In the genomic region with DNA sequence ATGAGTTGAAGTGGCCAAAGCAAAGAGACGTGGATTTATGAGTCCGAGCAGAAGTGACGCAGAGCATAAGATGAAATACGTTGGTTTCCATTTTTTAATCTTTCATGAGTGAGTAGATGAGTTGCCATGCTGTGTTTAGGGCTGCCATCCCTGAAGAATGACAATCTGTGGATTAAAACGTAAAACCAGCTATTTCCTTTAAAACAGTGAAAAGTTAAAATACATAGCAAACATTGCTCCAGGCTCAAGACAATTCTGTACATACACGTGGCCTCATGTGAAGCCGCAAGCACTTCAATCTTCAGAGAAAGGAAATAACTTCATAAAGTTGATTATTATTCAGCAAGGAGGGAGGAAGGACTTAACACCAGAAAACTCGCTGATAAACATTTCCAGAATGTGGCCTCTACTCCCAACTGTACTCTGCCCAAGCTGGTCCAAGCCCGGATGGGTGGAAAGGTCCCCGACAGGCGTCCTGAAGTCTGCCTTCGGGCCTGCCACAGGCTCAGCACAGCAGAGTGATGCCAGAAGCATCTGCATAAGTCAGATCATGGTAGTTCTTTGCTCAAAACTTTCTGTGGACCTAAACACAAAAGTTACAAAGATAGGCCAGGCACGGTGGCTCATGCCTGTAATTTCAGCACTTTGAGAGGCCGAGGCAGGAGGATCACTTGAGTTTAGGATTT, we compare ENCODE assay signal across 1 cellular context.
A peak's percentile ranks its signal among the peaks of the same experiment; 100 is the strongest.
TF ChIP-seq lines count a peak whose summit lies in the region.

No MANE protein-coding gene starts in this region.

TF ChIP-seq in K562, 482 proteins besides CTCF, POLR2A, EP300 and RAD21:
- TF ChIP-seq PKNOX1 (IDR thresholded peaks at IDR 0.05) (0 out of 2 replicates have a peak, but pooled peaks have one; percentile 0), FOXA1 (IDR thresholded peaks at IDR 0.05; ENCODE audit: borderline replicate concordance) (no peak), LCOR (CRISPR knock-in tag; IDR thresholded peaks at IDR 0.05) (no peak), MCM5 (IDR thresholded peaks at IDR 0.05; ENCODE audit: low read depth) (no peak), FOXK1 (CRISPR knock-in tag; IDR thresholded peaks at IDR 0.05; ENCODE audit: borderline replicate concordance) (no peak)
- TF ChIP-seq, protein P1, sequence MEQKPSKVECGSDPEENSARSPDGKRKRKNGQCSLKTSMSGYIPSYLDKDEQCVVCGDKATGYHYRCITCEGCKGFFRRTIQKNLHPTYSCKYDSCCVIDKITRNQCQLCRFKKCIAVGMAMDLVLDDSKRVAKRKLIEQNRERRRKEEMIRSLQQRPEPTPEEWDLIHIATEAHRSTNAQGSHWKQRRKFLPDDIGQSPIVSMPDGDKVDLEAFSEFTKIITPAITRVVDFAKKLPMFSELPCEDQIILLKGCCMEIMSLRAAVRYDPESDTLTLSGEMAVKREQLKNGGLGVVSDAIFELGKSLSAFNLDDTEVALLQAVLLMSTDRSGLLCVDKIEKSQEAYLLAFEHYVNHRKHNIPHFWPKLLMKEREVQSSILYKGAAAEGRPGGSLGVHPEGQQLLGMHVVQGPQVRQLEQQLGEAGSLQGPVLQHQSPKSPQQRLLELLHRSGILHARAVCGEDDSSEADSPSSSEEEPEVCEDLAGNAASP (IDR thresholded peaks at IDR 0.05), result no peak
- TF ChIP-seq, protein P2, sequence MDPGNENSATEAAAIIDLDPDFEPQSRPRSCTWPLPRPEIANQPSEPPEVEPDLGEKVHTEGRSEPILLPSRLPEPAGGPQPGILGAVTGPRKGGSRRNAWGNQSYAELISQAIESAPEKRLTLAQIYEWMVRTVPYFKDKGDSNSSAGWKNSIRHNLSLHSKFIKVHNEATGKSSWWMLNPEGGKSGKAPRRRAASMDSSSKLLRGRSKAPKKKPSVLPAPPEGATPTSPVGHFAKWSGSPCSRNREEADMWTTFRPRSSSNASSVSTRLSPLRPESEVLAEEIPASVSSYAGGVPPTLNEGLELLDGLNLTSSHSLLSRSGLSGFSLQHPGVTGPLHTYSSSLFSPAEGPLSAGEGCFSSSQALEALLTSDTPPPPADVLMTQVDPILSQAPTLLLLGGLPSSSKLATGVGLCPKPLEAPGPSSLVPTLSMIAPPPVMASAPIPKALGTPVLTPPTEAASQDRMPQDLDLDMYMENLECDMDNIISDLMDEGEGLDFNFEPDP (CRISPR knock-in tag; IDR thresholded peaks at IDR 0.05), result no peak
